ENCODE assay signal across 15 cellular contexts in genomic region chr9:81465468-81466002, GRCh38.
A peak's percentile ranks its signal among the peaks of the same experiment; 100 is the strongest.
DNase-seq lines count a peak whose midpoint lies in the region; ATAC-seq, FAIRE-seq and TF ChIP-seq lines count a peak whose summit lies in the region.
"Had no signal": no experiment of that assay in that cellular context is flagged by ENCODE, and none has a peak within 500 bp of the region (broad histone marks: within the 10 kb centered on the region; RNA-seq: fewer than 3 reads in every experiment).

No MANE protein-coding gene starts in this region.

- no peak overlapping the region for H3K4me3 ChIP-seq in AG10803 (ENCODE audit: low read length)
- no peak overlapping the region for H3K4me3 ChIP-seq in epithelial cell of proximal tubule (ENCODE audit: low read depth, low read length)
- H3K4me3 ChIP-seq in mesenchymal stem cell (ENCODE audit: insufficient read depth in 1 of 2, low read depth in 1 of 2, low read length in 2 of 2) = no peak overlapping the region
- H3K4me3 ChIP-seq: uterus had no signal

- no peak overlapping the region for H2BK5ac ChIP-seq in mesenchymal stem cell (ENCODE audit: low read depth, low read length, poor library complexity, severe bottlenecking)

- 44% methylated on average over 5 of the region's 5 CpGs for WGBS in mesenchymal stem cell

- H3K9me3 ChIP-seq in mesenchymal stem cell (ENCODE audit: control insufficient read depth, low read length) = no peaks in the 10 kb centered on the region
- H3K9me3 ChIP-seq: uterus had no signal

- no peaks in the 10 kb centered on the region for H3K4me1 Mint-ChIP-seq in activated naive CD4-positive, alpha-beta T cell treated with anti-CD3 and anti-CD28 coated beads for 36 hours (ENCODE audit: low read depth)
- H3K4me1 Mint-ChIP-seq: activated naive CD4-positive, alpha-beta T cell treated with anti-CD3 and anti-CD28 coated beads, Interleukin-2, amount 10 ng/mL, durations not matched to agents 7 days and 5 days had no signal

- H4K91ac ChIP-seq in mesenchymal stem cell (ENCODE audit: low read length) = no peak overlapping the region

- no peak overlapping the region for H3K23ac ChIP-seq in mesenchymal stem cell (ENCODE audit: low read length in 2 of 2)

- TF ChIP-seq POLR2A in GM12892 (IDR thresholded peaks at IDR 0.05; ENCODE audit: low read depth, low read length) = no peak

- no peaks in the 10 kb centered on the region for H3K27me3 ChIP-seq in mesenchymal stem cell (ENCODE audit: control insufficient read depth in 1 of 2, insufficient read depth in 1 of 2, low read length in 2 of 2)
- H3K27me3 ChIP-seq: uterus had no signal

- no peak for DNase-seq in AG10803 (ENCODE audit: low read depth)
- DNase-seq in MV-4-11 (lab: John Stamatoyannopoulos, UW) = peak; percentile 71
- no peak for DNase-seq in epithelial cell of proximal tubule (ENCODE audit: low read depth)
- peak; percentile 87 for DNase-seq in mesenchymal stem cell
- DNase-seq in DMS79 treated with DMSO at 0.1 percent for 48 hours (lab: John Stamatoyannopoulos, UW) = no peak
- no peak for DNase-seq in activated naive CD4-positive, alpha-beta T cell treated with anti-CD3 and anti-CD28 coated beads for 36 hours
- DNase-seq in GM12892 (ENCODE audit: insufficient read length) = no peak
- DNase-seq: activated naive CD4-positive, alpha-beta T cell treated with anti-CD3 and anti-CD28 coated beads, Interleukin-2, amount 10 ng/mL, durations not matched to agents 7 days and 5 days; AML-193; KBM-7; NCI-H1930; NCI-H69; stimulated activated naive CD4-positive, alpha-beta T cell; uterus had no signal

- H2AFZ ChIP-seq in mesenchymal stem cell (ENCODE audit: low read depth, low read length) = no peak overlapping the region

- no peaks in the 10 kb centered on the region for H3K36me3 Mint-ChIP-seq in activated naive CD4-positive, alpha-beta T cell treated with anti-CD3 and anti-CD28 coated beads for 36 hours (ENCODE audit: low read depth)
- H3K36me3 Mint-ChIP-seq: activated naive CD4-positive, alpha-beta T cell treated with anti-CD3 and anti-CD28 coated beads, Interleukin-2, amount 10 ng/mL, durations not matched to agents 7 days and 5 days had no signal

- peaks cover 1% of the 10 kb centered on the region for H3K9me3 Mint-ChIP-seq in activated naive CD4-positive, alpha-beta T cell treated with anti-CD3 and anti-CD28 coated beads for 36 hours
- H3K9me3 Mint-ChIP-seq: activated naive CD4-positive, alpha-beta T cell treated with anti-CD3 and anti-CD28 coated beads, Interleukin-2, amount 10 ng/mL, durations not matched to agents 7 days and 5 days had no signal

- H2BK120ac ChIP-seq in mesenchymal stem cell (ENCODE audit: low read depth, low read length) = no peak overlapping the region

- FAIRE-seq in GM12892 (lab: Jason Lieb, UNC) = no peak

- no peak overlapping the region for H3K4ac ChIP-seq in mesenchymal stem cell (ENCODE audit: low read depth in 1 of 2, low read length in 2 of 2)

- no peak overlapping the region for H3K27ac Mint-ChIP-seq in activated naive CD4-positive, alpha-beta T cell treated with anti-CD3 and anti-CD28 coated beads for 36 hours
- H3K27ac Mint-ChIP-seq: activated naive CD4-positive, alpha-beta T cell treated with anti-CD3 and anti-CD28 coated beads, Interleukin-2, amount 10 ng/mL, durations not matched to agents 7 days and 5 days had no signal

- H3K14ac ChIP-seq in mesenchymal stem cell (ENCODE audit: low read length in 2 of 2) = no peak overlapping the region

- H2BK12ac ChIP-seq in mesenchymal stem cell (ENCODE audit: low read length in 2 of 2) = no peak overlapping the region

- H3K4me3 Mint-ChIP-seq in activated naive CD4-positive, alpha-beta T cell treated with anti-CD3 and anti-CD28 coated beads for 36 hours = no peak overlapping the region
- H3K4me3 Mint-ChIP-seq: activated naive CD4-positive, alpha-beta T cell treated with anti-CD3 and anti-CD28 coated beads, Interleukin-2, amount 10 ng/mL, durations not matched to agents 7 days and 5 days had no signal

- no peaks in the 10 kb centered on the region for H3K36me3 ChIP-seq in mesenchymal stem cell (ENCODE audit: control insufficient read depth in 1 of 2, insufficient read depth in 2 of 2, low read depth in 1 of 2, low read length in 2 of 2)
- H3K36me3 ChIP-seq: uterus had no signal

- H3K27ac ChIP-seq in mesenchymal stem cell (ENCODE audit: low read length, poor library complexity, severe bottlenecking) = no peak overlapping the region
- H3K27ac ChIP-seq: uterus had no signal

- intact Hi-C loops in activated naive CD4-positive, alpha-beta T cell treated with anti-CD3 and anti-CD28 coated beads for 36 hours (cut with micrococcal nuclease) = no loop called here

- H4K8ac ChIP-seq in mesenchymal stem cell (ENCODE audit: low read length) = no peak overlapping the region

- H2AK5ac ChIP-seq in mesenchymal stem cell (ENCODE audit: low read length, severe bottlenecking) = no peak overlapping the region

- no peaks in the 10 kb centered on the region for H3K27me3 Mint-ChIP-seq in activated naive CD4-positive, alpha-beta T cell treated with anti-CD3 and anti-CD28 coated beads for 36 hours (ENCODE audit: low read depth)
- H3K27me3 Mint-ChIP-seq: activated naive CD4-positive, alpha-beta T cell treated with anti-CD3 and anti-CD28 coated beads, Interleukin-2, amount 10 ng/mL, durations not matched to agents 7 days and 5 days had no signal

- no peak overlapping the region for H3K4me2 ChIP-seq in mesenchymal stem cell (ENCODE audit: low read length, poor library complexity, severe bottlenecking)

- no peak overlapping the region for H2BK15ac ChIP-seq in mesenchymal stem cell (ENCODE audit: low read depth, poor library complexity, severe bottlenecking)

- ATAC-seq in GM21576 (IDR thresholded peaks at IDR 0.05; ENCODE audit: unreplicated experiment) = no peak

- CTCF ChIA-PET in activated naive CD4-positive, alpha-beta T cell treated with anti-CD3 and anti-CD28 coated beads for 36 hours (lab: Charles Lee) = interaction anchor here (0.7 kb wide), 1 partner anchor 18 kb away, joined by 3 read pairs; no protein-coding TSS in a partner anchor

- no peak overlapping the region for H3K9ac ChIP-seq in mesenchymal stem cell (ENCODE audit: low read length)

- TF ChIP-seq CTCF in AG10803 (conservative IDR thresholded peaks at IDR 0.05; ENCODE audit: low read length) (0 out of 2 replicates have a peak, but pooled peaks have one; percentile 7), epithelial cell of proximal tubule (conservative IDR thresholded peaks at IDR 0.05; ENCODE audit: low read depth, low read length) (peak; percentile 30)

- H3K4me1 ChIP-seq in mesenchymal stem cell (ENCODE audit: control insufficient read depth, insufficient read depth, low read depth, low read length) = no peaks in the 10 kb centered on the region
- H3K4me1 ChIP-seq: uterus had no signal

- no peaks in the 10 kb centered on the region for H3K79me1 ChIP-seq in mesenchymal stem cell (replicated peaks; ENCODE audit: low read length, poor library complexity, severe bottlenecking)

- H3K18ac ChIP-seq in mesenchymal stem cell (ENCODE audit: low read depth in 1 of 2, low read length in 2 of 2) = no peak overlapping the region

Comparison
In these comparisons a context has a peak if more than half of its experiments do, and no peak if none do; other contexts are left out.
1. DNase-seq: peak in MV-4-11 (single experiment) and mesenchymal stem cell (single experiment); none in AG10803 (single experiment), epithelial cell of proximal tubule (single experiment), DMS79 treated with DMSO at 0.1 percent for 48 hours (single experiment), activated naive CD4-positive, alpha-beta T cell treated with anti-CD3 and anti-CD28 coated beads for 36 hours (single experiment) and GM12892 (single experiment).